In the genomic region with DNA sequence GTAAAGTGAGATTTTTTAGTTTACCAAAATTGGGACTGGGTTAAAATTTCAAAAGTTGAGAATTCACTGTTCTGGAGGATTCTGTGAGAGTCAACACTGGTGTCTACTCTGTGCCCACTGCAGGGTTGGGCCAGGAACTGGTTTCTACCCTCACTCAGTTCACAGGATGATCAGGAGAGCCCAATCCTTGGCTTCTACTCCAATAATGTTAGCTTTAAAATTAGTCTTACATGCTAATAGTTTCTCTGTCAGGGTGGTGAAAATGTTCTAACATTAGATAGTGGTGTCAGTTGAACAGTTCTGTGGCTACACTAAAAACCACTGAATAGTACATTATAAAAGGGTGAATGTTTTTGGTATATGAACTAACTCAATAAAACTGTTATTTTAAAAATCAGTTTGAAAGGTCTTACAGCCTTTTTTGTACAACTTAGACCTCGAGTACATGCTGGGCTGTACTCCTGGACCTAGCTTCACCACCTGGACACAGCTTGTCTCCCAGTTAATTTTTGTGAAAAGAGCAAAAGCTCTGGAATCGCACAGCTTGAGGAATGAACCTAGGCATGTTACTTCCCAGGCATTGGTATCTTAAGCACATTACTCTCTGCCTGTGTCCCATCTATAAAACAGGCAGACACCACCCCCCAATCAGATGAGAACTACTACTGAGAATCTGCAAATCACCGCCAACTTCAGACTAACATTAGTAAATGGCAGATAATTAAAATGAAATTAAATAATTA, we compare ENCODE assay signal across 14 cellular contexts. TPM values are rescaled to one million over a fixed set of nuclear protein-coding genes. Genes with fewer than 3 reads are reported as not detected.
DNase-seq lines count a peak whose midpoint lies in the region; ATAC-seq, FAIRE-seq and TF ChIP-seq lines count a peak whose summit lies in the region.
"Had no signal": no experiment of that assay in that cellular context is flagged by ENCODE, and none has a peak within 500 bp of the region (broad histone marks: within the 10 kb centered on the region; RNA-seq: fewer than 3 reads in every experiment).

No MANE protein-coding gene starts in this region.

- ATAC-seq in K562 (no peak), gastrocnemius medialis (peak; percentile 25 to 43)
- ATAC-seq: stimulated activated naive CD8-positive, alpha-beta T cell treated with anti-CD3 and anti-CD28 coated beads, Interleukin-15, Interleukin-2, amounts not matched to agents 100 U/mL and 50 U/mL, for 24 hours had no signal

- CTCF ChIA-PET in K562 (lab: Yijun Ruan, JAX; ENCODE audit: low intra/inter-chr PET ratio): no interaction called here

- peak overlapping the region; percentile 78 for H3K27ac ChIP-seq in GM23248
- no peak overlapping the region for H3K27ac ChIP-seq in K562 (ENCODE audit: extremely low read depth, low read depth, low read length)
- H3K27ac ChIP-seq in left ventricle myocardium inferior (replicated peaks): peak overlapping the region; percentile 73
- H3K27ac ChIP-seq in gastrocnemius medialis: peak overlapping the region; percentile 69 to 84 (median 78)
- H3K27ac ChIP-seq in ovary: peak overlapping the region in 1 of 2 donors; percentile 23

- H4K20me1 ChIP-seq in GM23248 (ENCODE audit: insufficient read depth): no peaks in the 10 kb centered on the region
- H4K20me1 ChIP-seq in K562 (replicated peaks; ENCODE audit: control insufficient read depth, insufficient read depth, low read length): no peaks in the 10 kb centered on the region
- H4K20me1 ChIP-seq: BLaER1 treated with 17β-estradiol and CSF1 and Interleukin-3, amounts not matched to agents 10 nM and 100 nM had no signal

- no peaks in the 10 kb centered on the region for H3K36me3 ChIP-seq in GM23248 (ENCODE audit: low read depth)
- H3K36me3 ChIP-seq in K562 (ENCODE audit: control insufficient read depth, insufficient read depth, low read length): no peaks in the 10 kb centered on the region; the same call in 2 of the 3 replicates
- H3K36me3 ChIP-seq in left ventricle myocardium inferior: no peaks in the 10 kb centered on the region
- no peaks in the 10 kb centered on the region for H3K36me3 ChIP-seq in gastrocnemius medialis
- H3K36me3 ChIP-seq in ovary: no peaks in the 10 kb centered on the region

- H3K9me3 ChIP-seq in GM23248 (ENCODE audit: low read depth) (no peaks in the 10 kb centered on the region), K562 (replicated peaks; ENCODE audit: control insufficient read depth, insufficient read depth, low read depth, low read length) (no peaks in the 10 kb centered on the region), left ventricle myocardium inferior (replicated peaks) (no peaks in the 10 kb centered on the region), gastrocnemius medialis (no peaks in the 10 kb centered on the region), ovary (no peaks in the 10 kb centered on the region)

- H3K9me1 ChIP-seq in K562 (ENCODE audit: control insufficient read depth, insufficient read depth, low read length): no peaks in the 10 kb centered on the region

- no peak for DNase-seq in GM23248
- DNase-seq in K562 (ENCODE audit: extremely low read depth in 1 of 4, low spot score in 3 of 4): no peak
- no peak for DNase-seq in left ventricle myocardium inferior
- DNase-seq in gastrocnemius medialis: no peak
- no peak for DNase-seq in ovary
- DNase-seq in cerebellar nuclear complex (lab: John Stamatoyannopoulos, UW): no peak
- DNase-seq in COLO668 (lab: John Stamatoyannopoulos, UW; ENCODE audit: unreplicated experiment): no peak
- DNase-seq in NCI-H526 (lab: John Stamatoyannopoulos, UW): no peak
- DNase-seq: cortex of kidney; Kasumi-1; NCI-H2171; stimulated activated CD4-positive, alpha-beta T cell treated with anti-CD3 and anti-CD28 coated beads, Interleukin-2, amount 100 ng/mL, for 24 hours; stimulated activated naive CD8-positive, alpha-beta T cell treated with anti-CD3 and anti-CD28 coated beads, Interleukin-15, Interleukin-2, amounts not matched to agents 100 U/mL and 50 U/mL, for 24 hours had no signal

- H3K9me2 ChIP-seq in GM23248 (ENCODE audit: insufficient read depth): no peaks in the 10 kb centered on the region

- WGBS in GM23248 (ENCODE audit: low coverage in 1 of 2, low lambda C conversion rate in 2 of 2, missing lambda C conversion rate in 2 of 2), 2 experiments: 97 to 98% methylated on average over 3 of the region's 3 CpGs
- WGBS in K562 (ENCODE audit: insufficient coverage, low coverage, missing lambda C conversion rate): 64% methylated on average over 3 of the region's 3 CpGs
- 56 to 70% (median 61%) methylated on average over 3 of the region's 3 CpGs for WGBS in ovary, 3 donors

- no peak for FAIRE-seq in K562 (lab: Jason Lieb, UNC)

- no peaks in the 10 kb centered on the region for H3K27me3 ChIP-seq in GM23248 (replicated peaks; ENCODE audit: insufficient read depth)
- H3K27me3 ChIP-seq in K562 (ENCODE audit: control insufficient read depth in 2 of 2, insufficient read depth in 2 of 2, low read length in 2 of 2): no peaks in the 10 kb centered on the region
- no peaks in the 10 kb centered on the region for H3K27me3 ChIP-seq in left ventricle myocardium inferior (ENCODE audit: low read depth)
- H3K27me3 ChIP-seq in gastrocnemius medialis: no peaks in the 10 kb centered on the region
- no peaks in the 10 kb centered on the region for H3K27me3 ChIP-seq in ovary
- H3K27me3 ChIP-seq: BLaER1 treated with 17β-estradiol and CSF1 and Interleukin-3, amounts not matched to agents 10 nM and 100 nM had no signal

- H2AFZ ChIP-seq in GM23248 (no peak overlapping the region), K562 (ENCODE audit: low read depth, low read length) (no peak overlapping the region)

- no peak for TF ChIP-seq RAD21 in K562 (CRISPR knock-in tag; conservative IDR thresholded peaks at IDR 0.05 in 1 of 2, IDR thresholded peaks at IDR 0.05 in 1 of 2)

- peak overlapping the region; percentile 64 for H3K4me2 ChIP-seq in GM23248 (ENCODE audit: unreplicated experiment)
- no peak overlapping the region for H3K4me2 ChIP-seq in K562 (ENCODE audit: insufficient read depth, low read length)

- H3K9ac ChIP-seq in GM23248: peak overlapping the region; percentile 28; the same call in 1 of the 2 replicates
- H3K9ac ChIP-seq in K562 (ENCODE audit: insufficient read depth in 1 of 2, low read depth in 2 of 2, low read length in 2 of 2): no peak overlapping the region

- BruUV-seq in K562 (replicated peaks; lab: Mats Ljungman, UMichigan): no TSS peak

- TF ChIP-seq EP300 in K562 (IDR thresholded peaks at IDR 0.05; ENCODE audit: low read length) (no peak), ovary (IDR thresholded peaks at IDR 0.05) (no peak)

- H3K4me1 ChIP-seq in GM23248 (ENCODE audit: insufficient read depth): peaks cover 18% of the 10 kb centered on the region
- H3K4me1 ChIP-seq in K562 (replicated peaks in 1 of 2; ENCODE audit: control insufficient read depth in 2 of 2, insufficient read depth in 2 of 2, low read length in 2 of 2): peaks cover 0 to 14% of the 10 kb centered on the region in 2 experiments; a peak in 3 of 5 replicates
- H3K4me1 ChIP-seq in left ventricle myocardium inferior: peaks cover 47% of the 10 kb centered on the region
- H3K4me1 ChIP-seq in gastrocnemius medialis: peaks cover 28 to 62% of the 10 kb centered on the region in 2 donors
- H3K4me1 ChIP-seq in ovary (ENCODE audit: insufficient read depth): peaks cover 7% of the 10 kb centered on the region

- H3K4me3 ChIP-seq in GM23248 (no peak overlapping the region), K562 (no peak overlapping the region), left ventricle myocardium inferior (peak overlapping the region; percentile 13), gastrocnemius medialis (no peak overlapping the region), ovary (no peak overlapping the region)
- H3K4me3 ChIP-seq: BLaER1 treated with 17β-estradiol and CSF1 and Interleukin-3, amounts not matched to agents 10 nM and 100 nM had no signal

- peaks cover 4% of the 10 kb centered on the region for H3F3A ChIP-seq in GM23248 (ENCODE audit: insufficient read depth)

- intact Hi-C loops in K562 (cut with micrococcal nuclease): no loop called here
- intact Hi-C loops in left ventricle myocardium inferior (cut with micrococcal nuclease): no loop called here
- intact Hi-C loops in gastrocnemius medialis (cut with DNase I; ENCODE audit: low total_unique reads): no loop called here
- intact Hi-C loops in ovary (cut with DNase I): no loop called here

- TF ChIP-seq POLR2A in K562 (conservative IDR thresholded peaks at IDR 0.05) (no peak), gastrocnemius medialis (IDR thresholded peaks at IDR 0.05) (no peak), ovary (IDR thresholded peaks at IDR 0.05) (no peak)

- in situ Hi-C loops in GM23248 (cut with MboI) (no loop called here), K562 (cut with MboI) (no loop called here), gastrocnemius medialis (cut with MboI; ENCODE audit: low sequenced_read_pairs in 4 of 4) (no loop called here)

- TF ChIP-seq CTCF in K562 (IDR thresholded peaks at IDR 0.05 in 2 of 3, conservative IDR thresholded peaks at IDR 0.05 in 1 of 3; ENCODE audit: insufficient read depth in 2 of 3, low read depth in 1 of 3, low read length in 3 of 3) (no peak), left ventricle myocardium inferior (IDR thresholded peaks at IDR 0.05; ENCODE audit: borderline replicate concordance) (no peak), gastrocnemius medialis (IDR thresholded peaks at IDR 0.05 in 4 of 5, conservative IDR thresholded peaks at IDR 0.05 in 1 of 5) (no peak), ovary (IDR thresholded peaks at IDR 0.05) (no peak)

- POLR2A ChIA-PET in K562 (lab: Yijun Ruan, JAX): no interaction called here

- peaks cover 96% of the 10 kb centered on the region for H3K79me2 ChIP-seq in GM23248 (ENCODE audit: insufficient read depth)
- H3K79me2 ChIP-seq in K562 (ENCODE audit: control insufficient read depth, insufficient read depth, low read length): peaks cover 6% of the 10 kb centered on the region; the same call in 2 of the 3 replicates

RNA-seq across cellular contexts. Expression of gene ACVR1, which starts 44.4 kb away (rescaled TPM):
- total RNA-seq in GM23248 (2014; rRNA removed; shearing (Covaris generic)): 21.2 and 31.3 TPM in 2 replicates
- polyA plus RNA-seq in GM23248 (2016; fragmentation: Nextera tagmentation; extraction: Ambion mirVana) (16.2 and 17.1 TPM in 2 replicates), K562 (2011; rRNA removed) (11.4 and 14.2 TPM in 2 replicates), K562 (2014; fragmentation: Illumina TruSeq; extraction: Trizol) (12.9 and 13.0 TPM in 2 replicates), K562 (2014; fragmentation: Nextera tagmentation; extraction: Ambion mirVana) (1 to 10 TPM; 4.7 to 7.9 TPM), K562 (2014; rRNA removed) (5.9 and 6.8 TPM in 2 replicates), ovary (10 to 100 TPM; 23.4 to 51.2 TPM)
- 38.7 and 52.9 TPM in 2 replicates for total RNA-seq in K562 (2011; cell fraction: chromatin; rRNA removed; ENCODE audit: low replicate concordance)
- total RNA-seq in K562 (2011; cell fraction: nucleolus; rRNA removed): 26.2 and 27.5 TPM in 2 replicates
- total RNA-seq in K562 (2011; cell fraction: nucleoplasm; rRNA removed): 35.6 and 47.0 TPM in 2 replicates
- total RNA-seq in K562 (2014; rRNA removed) (4.3 and 4.4 TPM in 2 replicates), K562 (2014; rRNA removed; fragmentation: Illumina TruSeq; extraction: Trizol) (6.8 and 6.9 TPM in 2 replicates), K562 (2015; rRNA removed; fragmentation: Illumina TruSeq; extraction: Trizol) (3.8 and 4.5 TPM in 2 replicates), K562 (2021) (12.0 and 14.3 TPM in 2 replicates), left ventricle myocardium inferior (30.6 TPM), gastrocnemius medialis (10 to 100 TPM; 10.8 to 18.4 (median 12.2) TPM), ovary (10 to 100 TPM; 23.4 to 49.5 (median 30.4) TPM)
- 6.6 and 10.6 TPM in 2 replicates for polyA plus RNA-seq in K562 (2011; cell fraction: cytosol; rRNA removed)
- polyA plus RNA-seq in K562 (2011; cell fraction: nucleus; rRNA removed): 12.8 and 15.9 TPM in 2 replicates
- polyA plus RNA-seq in K562 (2012): 8.5 and 14.6 TPM in 2 replicates
- polyA minus RNA-seq in K562 (2011; rRNA and poly(A)+ RNA removed): 21.8 and 29.3 TPM in 2 replicates
- 10.3 and 12.3 TPM in 2 replicates for polyA minus RNA-seq in K562 (2011; cell fraction: cytosol; rRNA and poly(A)+ RNA removed)
- polyA minus RNA-seq in K562 (2011; cell fraction: nucleus; rRNA and poly(A)+ RNA removed): 14.8 and 26.1 TPM in 2 replicates
